ENCODE assay signal across 1 cellular context in the genomic region with DNA sequence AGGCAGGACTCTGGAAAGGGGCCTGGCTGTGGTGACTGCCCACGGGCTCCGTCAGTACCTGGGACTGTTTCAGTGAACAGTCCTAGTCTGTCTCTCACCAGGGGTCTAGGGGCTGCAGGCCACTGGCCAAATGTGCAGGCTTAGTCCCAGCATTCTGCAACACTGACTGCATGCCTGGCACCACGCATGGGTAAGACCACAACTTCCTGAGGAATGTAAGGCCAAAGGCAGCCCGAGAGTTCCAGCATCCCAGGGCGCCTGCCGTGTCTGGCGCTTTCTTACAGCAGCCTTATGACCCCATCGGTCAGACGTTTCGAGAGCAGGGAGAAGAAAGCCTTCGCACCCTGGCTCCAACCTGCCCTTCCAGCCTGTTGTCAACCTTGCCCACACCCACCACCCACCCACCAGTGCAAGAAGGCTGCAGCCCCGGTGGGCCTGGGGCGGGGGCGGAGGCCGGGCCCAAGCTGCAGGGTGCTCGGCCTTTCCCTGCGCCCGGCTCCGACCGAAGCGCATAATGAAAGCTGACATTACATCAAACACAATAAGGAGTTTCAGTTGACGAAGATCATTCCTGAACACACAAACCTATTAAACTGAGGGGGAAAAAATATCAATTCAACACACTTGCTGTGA.
TF ChIP-seq lines count a peak whose summit lies in the region.

No MANE protein-coding gene starts in this region.

TF ChIP-seq in IMR-90, 13 proteins besides CTCF, POLR2A, EP300 and RAD21:
- no peak for TF ChIP-seq MAFK (IDR thresholded peaks at IDR 0.05; ENCODE audit: low read depth, low read length)
- TF ChIP-seq NFE2L2 (IDR thresholded peaks at IDR 0.05; ENCODE audit: low read depth, low read length): no peak
- TF ChIP-seq RCOR1 (IDR thresholded peaks at IDR 0.05; ENCODE audit: insufficient replicate concordance, low read length): no peak
- TF ChIP-seq CEBPB (IDR thresholded peaks at IDR 0.05; ENCODE audit: low read depth, low read length): no peak
- no peak for TF ChIP-seq MAZ (IDR thresholded peaks at IDR 0.05; ENCODE audit: borderline replicate concordance, low read depth, low read length)
- TF ChIP-seq SMC3 (IDR thresholded peaks at IDR 0.05; ENCODE audit: low read depth, low read length): no peak
- TF ChIP-seq MXI1 (IDR thresholded peaks at IDR 0.05; ENCODE audit: borderline replicate concordance, low read depth, low read length): no peak
